Comparison of ENCODE assay signal across 9 cellular contexts in genomic region chr19:48608798-48609263, GRCh38. TPM values are rescaled to one million over a fixed set of nuclear protein-coding genes. Genes with fewer than 3 reads are reported as not detected.
A peak's percentile ranks its signal among the peaks of the same experiment; 100 is the strongest.
DNase-seq lines count a peak whose midpoint lies in the region; ATAC-seq, FAIRE-seq and TF ChIP-seq lines count a peak whose summit lies in the region.
"Had no signal": no experiment of that assay in that cellular context is flagged by ENCODE, and none has a peak within 500 bp of the region (broad histone marks: within the 10 kb centered on the region; RNA-seq: fewer than 3 reads in every experiment).

No MANE protein-coding gene starts in this region.

- no peak overlapping the region for H2BK12ac ChIP-seq in H1 (ENCODE audit: low read depth, low read length)

- intact Hi-C loops in CD4-positive, alpha-beta T cell (cut with DNase I, micrococcal nuclease) = loop anchor here (1.0 to 2.0 kb wide), 4 partner anchors 20 to 104 kb away; no protein-coding TSS in a partner anchor

- H2BK5ac ChIP-seq in H1 (ENCODE audit: low read depth, low read length) = no peak overlapping the region

- H3K9me3 Mint-ChIP-seq in CD4-positive, alpha-beta T cell = no peaks in the 10 kb centered on the region
- H3K9me3 Mint-ChIP-seq in neural progenitor cell = no peaks in the 10 kb centered on the region

- H3K4ac ChIP-seq in H1 (replicated peaks; ENCODE audit: insufficient read length, low read depth, low read length) = no peak overlapping the region

- peak overlapping the region; percentile 90; the same call in 1 of the 2 replicates for H2BK15ac ChIP-seq in H1 (ENCODE audit: low read length)

- H2BK20ac ChIP-seq in H1 (ENCODE audit: low read length) = no peak overlapping the region

- H3K79me2 ChIP-seq in GM23248 (ENCODE audit: insufficient read depth) (no peaks in the 10 kb centered on the region), H1 (ENCODE audit: control insufficient read depth in 1 of 2, insufficient read depth in 2 of 2, low read length in 2 of 2) (no peaks in the 10 kb centered on the region), neural progenitor cell (ENCODE audit: low read depth) (no peaks in the 10 kb centered on the region)

- H3K4me1 Mint-ChIP-seq in CD4-positive, alpha-beta T cell (ENCODE audit: low read depth) = peaks cover 6% of the 10 kb centered on the region
- H3K4me1 Mint-ChIP-seq in neural progenitor cell = peaks cover 4% of the 10 kb centered on the region

- H3K4me2 ChIP-seq in GM23248 (ENCODE audit: unreplicated experiment) = peak overlapping the region; percentile 61
- H3K4me2 ChIP-seq in H1 (ENCODE audit: insufficient read depth in 1 of 2, low read depth in 2 of 2, low read length in 2 of 2) = 0 out of 4 replicates have a peak overlapping the region, but pooled peaks of 1 of the 2 experiments have one; percentile 22
- H3K4me2 ChIP-seq in neural progenitor cell = no peak overlapping the region

- peak; percentile 93 for ATAC-seq in CD4-positive, alpha-beta T cell (ENCODE audit: poor library complexity)

- no peak overlapping the region for H4K8ac ChIP-seq in H1 (ENCODE audit: extremely low read depth, insufficient read depth, low read length)

- H3F3A ChIP-seq in GM23248 (ENCODE audit: insufficient read depth) (0 out of 2 replicates have a peak, but pooled peaks cover 2% of the 10 kb centered on the region), neural progenitor cell (ENCODE audit: low read depth) (peaks cover 4% of the 10 kb centered on the region)

- no peaks in the 10 kb centered on the region for H3K9me3 ChIP-seq in CD4-positive, alpha-beta T cell (ENCODE audit: control insufficient read depth, low read length)
- no peaks in the 10 kb centered on the region for H3K9me3 ChIP-seq in GM23248 (ENCODE audit: low read depth)
- no peaks in the 10 kb centered on the region for H3K9me3 ChIP-seq in H1 (ENCODE audit: insufficient read depth in 2 of 2, low read depth in 1 of 2, low read length in 1 of 2)
- H3K9me3 ChIP-seq in neural progenitor cell (ENCODE audit: low read depth) = no peaks in the 10 kb centered on the region

- H3K27ac ChIP-seq in CD4-positive, alpha-beta T cell (ENCODE audit: low read depth, low read length) = no peak overlapping the region
- H3K27ac ChIP-seq in GM23248 (no peak overlapping the region), H1 (ENCODE audit: low read depth, low read length) (no peak overlapping the region), neural progenitor cell (no peak overlapping the region)

- H4K91ac ChIP-seq in H1 (replicated peaks; ENCODE audit: insufficient read length, low read length) = no peak overlapping the region

- no peaks in the 10 kb centered on the region for H3K27me3 ChIP-seq in CD4-positive, alpha-beta T cell (ENCODE audit: control insufficient read depth, insufficient read depth, low read length)
- H3K27me3 ChIP-seq in GM23248 (replicated peaks; ENCODE audit: insufficient read depth) (no peaks in the 10 kb centered on the region), H1 (replicated peaks in 1 of 4; ENCODE audit: control insufficient read depth in 3 of 4, extremely low read depth in 1 of 4, insufficient read depth in 3 of 4, low read length in 3 of 4) (no peaks in the 10 kb centered on the region), neural progenitor cell (no peaks in the 10 kb centered on the region)

- H3K27ac Mint-ChIP-seq in CD4-positive, alpha-beta T cell = no peak overlapping the region
- H3K27ac Mint-ChIP-seq in neural progenitor cell = peak overlapping the region; percentile 93

- peak; percentile 77 to 87 for TF ChIP-seq RAD21 in H1 (IDR thresholded peaks at IDR 0.05 in 1 of 2, conservative IDR thresholded peaks at IDR 0.05 in 1 of 2; ENCODE audit: low read depth in 2 of 2, low read length in 2 of 2)

- H2AFZ ChIP-seq in GM23248 (peak overlapping the region; percentile 87), H1 (ENCODE audit: low read length) (peak overlapping the region; percentile 95; the same call in 1 of the 2 replicates), neural progenitor cell (replicated peaks) (peak overlapping the region; percentile 94)

- H3K36me3 ChIP-seq in GM23248 (ENCODE audit: low read depth) (no peaks in the 10 kb centered on the region), H1 (ENCODE audit: control insufficient read depth in 2 of 4, insufficient read depth in 4 of 4, low read length in 3 of 4) (no peaks in the 10 kb centered on the region; a peak in 1 of 8 replicates), neural progenitor cell (no peaks in the 10 kb centered on the region)

- peak; percentile 69 for TF ChIP-seq CTCF in CD4-positive, alpha-beta T cell (IDR thresholded peaks at IDR 0.05)
- TF ChIP-seq CTCF in WI38 (IDR thresholded peaks at IDR 0.05; ENCODE audit: low read depth, low read length) = peak; percentile 59
- TF ChIP-seq CTCF in H1 (IDR thresholded peaks at IDR 0.05; ENCODE audit: control extremely low read depth in 1 of 3, insufficient read depth in 1 of 3, low read depth in 1 of 3, low read length in 3 of 3) = peak; percentile 78 to 87 (median 81)
- peak; percentile 65 for TF ChIP-seq CTCF in neural progenitor cell (IDR thresholded peaks at IDR 0.05)

- peak in 9 of 10 experiments; percentile 35 to 59 (median 49) for DNase-seq in CD4-positive, alpha-beta T cell
- DNase-seq in GM23248 (peak; percentile 73), NCI-H2196 (lab: John Stamatoyannopoulos, UW; ENCODE audit: unreplicated experiment) (peak; percentile 52), H1 (ENCODE audit: low read depth in 1 of 2, low spot score in 2 of 2) (peak in 1 of 2 experiments; percentile 76), neural progenitor cell (ENCODE audit: low spot score) (peak; percentile 68), mucosa of gallbladder (ENCODE audit: low spot score) (no peak), cerebellar nuclear complex (lab: John Stamatoyannopoulos, UW) (no peak)
- DNase-seq: left cardiac atrium had no signal

- no peaks in the 10 kb centered on the region for H3K9me2 ChIP-seq in GM23248 (ENCODE audit: insufficient read depth)

- H3K36me3 Mint-ChIP-seq in CD4-positive, alpha-beta T cell (ENCODE audit: low read depth) = no peaks in the 10 kb centered on the region
- no peaks in the 10 kb centered on the region for H3K36me3 Mint-ChIP-seq in neural progenitor cell

- H3K79me1 ChIP-seq in H1 (ENCODE audit: low read depth, low read length) = no peaks in the 10 kb centered on the region

- H2BK120ac ChIP-seq in H1 (replicated peaks; ENCODE audit: low read depth, low read length) = no peak overlapping the region

- in situ Hi-C loops in GM23248 (cut with MboI) = no loop called here

- no peaks in the 10 kb centered on the region for H3K23me2 ChIP-seq in H1 (ENCODE audit: low read depth, low read length)

- no peak overlapping the region for H2AK5ac ChIP-seq in H1 (ENCODE audit: low read depth, low read length)

- TF ChIP-seq EP300 in H1 (IDR thresholded peaks at IDR 0.05; ENCODE audit: borderline replicate concordance in 1 of 2, low read depth in 2 of 2, low read length in 2 of 2) = no peak

- WGBS in GM23248 (ENCODE audit: low coverage in 1 of 2, low lambda C conversion rate in 2 of 2, missing lambda C conversion rate in 2 of 2), 2 experiments = 12 to 20% methylated on average over 9 of the region's 9 CpGs
- WGBS in H1 (ENCODE audit: extremely low coverage in 1 of 2, insufficient coverage in 1 of 2, insufficient read length in 1 of 2, insufficient replicate concordance in 2 of 2, low coverage in 1 of 2, low lambda C conversion rate in 2 of 2, missing lambda C conversion rate in 1 of 2), 2 experiments = 35% methylated on average over 8 of the region's 9 CpGs; no CpG with 5 or more reads in 1 of the 2 experiments

- peak; percentile 65 for FAIRE-seq in H1 (lab: Jason Lieb, UNC)

- no peaks in the 10 kb centered on the region for H3K27me3 Mint-ChIP-seq in CD4-positive, alpha-beta T cell
- H3K27me3 Mint-ChIP-seq in neural progenitor cell (ENCODE audit: insufficient read depth, low read depth) = no peaks in the 10 kb centered on the region

- H3K4me3 Mint-ChIP-seq in CD4-positive, alpha-beta T cell = no peak overlapping the region
- H3K4me3 Mint-ChIP-seq in neural progenitor cell = peak overlapping the region; percentile 38

- TF ChIP-seq POLR2A in H1 (IDR thresholded peaks at IDR 0.05; ENCODE audit: control extremely low read depth in 1 of 2, low read depth in 2 of 2, low read length in 2 of 2) = no peak

- no peak overlapping the region; the same call in 1 of the 2 replicates for H3K18ac ChIP-seq in H1 (ENCODE audit: extremely low read depth, low read length)

- H3K56ac ChIP-seq in H1 (replicated peaks; ENCODE audit: insufficient read length, low read depth, low read length) = no peak overlapping the region

- H3K23ac ChIP-seq in H1 (ENCODE audit: insufficient read length) = no peak overlapping the region

- POLR2A ChIA-PET in CD4-positive, alpha-beta T cell (lab: Charles Lee) = interaction anchor here (0.6 to 1.8 kb wide), 12 partner anchors 10 to 288 kb away, joined by 3 to 17 read pairs (median 4); partner anchors contain the start of genes DBP, RPL18 and SPHK2
- POLR2A ChIA-PET in H1 (lab: Charles Lee; ENCODE audit: partially characterized antibody) = interaction anchor here (0.6 to 30.9 kb wide), 15 partner anchors 4 to 128 kb away, joined by 3 to 788 read pairs (median 4); partner anchors contain the start of genes DBP, FAM83E, RPL18 and SPACA4

- H4K20me1 ChIP-seq in GM23248 (ENCODE audit: insufficient read depth) (no peaks in the 10 kb centered on the region), H1 (replicated peaks in 1 of 2; ENCODE audit: control insufficient read depth in 1 of 2, insufficient read depth in 2 of 2, low read length in 2 of 2) (peaks cover 0 to 7% of the 10 kb centered on the region in 2 experiments), neural progenitor cell (ENCODE audit: low read depth) (no peaks in the 10 kb centered on the region)

- H4K5ac ChIP-seq in H1 (ENCODE audit: insufficient read length, low read depth, low read length) = no peak overlapping the region

- CTCF ChIA-PET in CD4-positive, alpha-beta T cell (lab: Charles Lee) = interaction anchor here (0.6 to 2.0 kb wide), 17 partner anchors 10 to 217 kb away, joined by 3 to 18 read pairs (median 4); partner anchors contain the start of genes GRWD1, KDELR1, RPL18 and SPHK2
- CTCF ChIA-PET in H1 (lab: Charles Lee; ENCODE audit: partially characterized antibody) = interaction anchor here (0.6 to 7.0 kb wide), 19 partner anchors 9 to 294 kb away, joined by 3 to 143 read pairs (median 4); partner anchors contain the start of genes KDELR1, RPL18 and SPHK2

- no peak overlapping the region for H3K4me3 ChIP-seq in GM23248
- H3K4me3 ChIP-seq in WI38 (ENCODE audit: low read depth, low read length) = no peak overlapping the region
- H3K4me3 ChIP-seq in H1 (ENCODE audit: extremely low read depth in 1 of 4, insufficient read depth in 2 of 4, low read depth in 3 of 4, low read length in 4 of 4) = no peak overlapping the region
- no peak overlapping the region for H3K4me3 ChIP-seq in neural progenitor cell

- H3K4me1 ChIP-seq in GM23248 (ENCODE audit: insufficient read depth) (no peaks in the 10 kb centered on the region), H1 (replicated peaks in 1 of 4; ENCODE audit: control insufficient read depth in 3 of 4, insufficient read depth in 4 of 4, low read length in 3 of 4) (peaks cover 0 to 6% (median 2%) of the 10 kb centered on the region in 4 experiments; a peak in 4 of 7 replicates), neural progenitor cell (peaks cover 5% of the 10 kb centered on the region)

- H3K14ac ChIP-seq in H1 (ENCODE audit: insufficient read length) = no peak overlapping the region

- H3K9ac ChIP-seq in GM23248 = no peak overlapping the region
- H3K9ac ChIP-seq in H1 (replicated peaks in 1 of 4; ENCODE audit: extremely low read depth in 1 of 4, low read depth in 3 of 4, low read length in 3 of 4) = no peak overlapping the region
- H3K9ac ChIP-seq in neural progenitor cell = no peak overlapping the region

RNA-seq across cellular contexts. Expression of gene SPACA4, which starts 2.3 kb away (rescaled TPM):
- not detected for total RNA-seq in CD4-positive, alpha-beta T cell
- total RNA-seq in GM23248 (2014; rRNA removed; shearing (Covaris generic)) = not detected in 2 replicates
- not detected in 2 replicates for polyA plus RNA-seq in GM23248 (2016; fragmentation: Nextera tagmentation; extraction: Ambion mirVana)
- not detected in 2 replicates for total RNA-seq in H1 (2021; fragmentation: NEBNext Ultra II Directional; extraction: Animal tissue kit (Norgen Biotek cat#: 25700))
- not detected in 2 replicates for polyA plus RNA-seq in H1 (2011; rRNA removed)
- not detected for polyA plus RNA-seq in H1 (2011; cell fraction: cytosol; rRNA removed)
- not detected for polyA plus RNA-seq in H1 (2011; cell fraction: nucleus; rRNA removed)
- polyA plus RNA-seq in H1 (2012, experiment 1 of 2) = 0.27 to 1.1 TPM (median 0.53 TPM) in 4 replicates
- polyA plus RNA-seq in H1 (2012, experiment 2 of 2) = 1.5 TPM
- not detected for polyA plus RNA-seq in H1 (2013, experiment 1 of 2)
- polyA plus RNA-seq in H1 (2013, experiment 2 of 2) = not detected
- not detected in 2 replicates for polyA minus RNA-seq in H1 (2011; rRNA and poly(A)+ RNA removed)
- polyA minus RNA-seq in H1 (2011; cell fraction: cytosol; rRNA and poly(A)+ RNA removed) = not detected
- not detected for polyA minus RNA-seq in H1 (2011; cell fraction: nucleus; rRNA and poly(A)+ RNA removed)
- total RNA-seq in neural progenitor cell (ENCODE audit: low replicate concordance) = not detected in 2 replicates
- not detected for total RNA-seq in mucosa of gallbladder
- total RNA-seq: left cardiac atrium had no signal

RNA-seq across cellular contexts. Expression of gene FAM83E, which starts 6.0 kb away (rescaled TPM):
- total RNA-seq in CD4-positive, alpha-beta T cell = 1 to 10 TPM; 1.6 to 2.6 TPM
- total RNA-seq in GM23248 (2014; rRNA removed; shearing (Covaris generic)) = not detected in 2 replicates
- polyA plus RNA-seq in GM23248 (2016; fragmentation: Nextera tagmentation; extraction: Ambion mirVana) (not detected in 2 replicates), H1 (2011; rRNA removed) (1.8 and 2.5 TPM in 2 replicates)
- 5.3 and 6.5 TPM in 2 replicates for total RNA-seq in H1 (2021; fragmentation: NEBNext Ultra II Directional; extraction: Animal tissue kit (Norgen Biotek cat#: 25700))
- polyA plus RNA-seq in H1 (2011; cell fraction: cytosol; rRNA removed) = 3.0 TPM
- polyA plus RNA-seq in H1 (2011; cell fraction: nucleus; rRNA removed) = 5.5 TPM
- polyA plus RNA-seq in H1 (2012, experiment 1 of 2) = 3.1 to 4.6 TPM (median 3.9 TPM) in 4 replicates
- 1.4 TPM for polyA plus RNA-seq in H1 (2012, experiment 2 of 2)
- polyA plus RNA-seq in H1 (2013, experiment 1 of 2) = 3.6 TPM
- polyA plus RNA-seq in H1 (2013, experiment 2 of 2) = 2.4 TPM
- polyA minus RNA-seq in H1 (2011; rRNA and poly(A)+ RNA removed) = 1.1 TPM in 2 replicates
- 2.1 TPM for polyA minus RNA-seq in H1 (2011; cell fraction: cytosol; rRNA and poly(A)+ RNA removed)
- polyA minus RNA-seq in H1 (2011; cell fraction: nucleus; rRNA and poly(A)+ RNA removed) = 2.4 TPM
- total RNA-seq in neural progenitor cell (ENCODE audit: low replicate concordance) (0.06 and 2.6 TPM in 2 replicates), mucosa of gallbladder (143 TPM)

RNA-seq across cellular contexts. Expression of gene RPL18, which starts 10.1 kb away (rescaled TPM):
- 1,000 to 10,000 TPM; 2,820 to 2,913 TPM for total RNA-seq in CD4-positive, alpha-beta T cell
- total RNA-seq in GM23248 (2014; rRNA removed; shearing (Covaris generic)) = 1,266 and 1,345 TPM in 2 replicates
- 659 and 663 TPM in 2 replicates for polyA plus RNA-seq in GM23248 (2016; fragmentation: Nextera tagmentation; extraction: Ambion mirVana)
- 1,669 and 1,693 TPM in 2 replicates for total RNA-seq in H1 (2021; fragmentation: NEBNext Ultra II Directional; extraction: Animal tissue kit (Norgen Biotek cat#: 25700))
- polyA plus RNA-seq in H1 (2011; rRNA removed) = 2,789 and 3,426 TPM in 2 replicates
- 2,747 TPM for polyA plus RNA-seq in H1 (2011; cell fraction: cytosol; rRNA removed)
- 1,998 TPM for polyA plus RNA-seq in H1 (2011; cell fraction: nucleus; rRNA removed)
- polyA plus RNA-seq in H1 (2012, experiment 1 of 2) = 1,368 to 3,492 TPM (median 2,780 TPM) in 4 replicates
- polyA plus RNA-seq in H1 (2012, experiment 2 of 2) = 5,563 TPM
- 2,312 TPM for polyA plus RNA-seq in H1 (2013, experiment 1 of 2)
- polyA plus RNA-seq in H1 (2013, experiment 2 of 2) = 2,245 TPM
- polyA minus RNA-seq in H1 (2011; rRNA and poly(A)+ RNA removed) = 621 and 624 TPM in 2 replicates
- 738 TPM for polyA minus RNA-seq in H1 (2011; cell fraction: cytosol; rRNA and poly(A)+ RNA removed)
- 950 TPM for polyA minus RNA-seq in H1 (2011; cell fraction: nucleus; rRNA and poly(A)+ RNA removed)
- total RNA-seq in neural progenitor cell (ENCODE audit: low replicate concordance) = 1,962 and 2,391 TPM in 2 replicates
- total RNA-seq in mucosa of gallbladder = 1,057 TPM

RNA-seq across cellular contexts. Expression of gene SPHK2, which starts 10.5 kb away (rescaled TPM):
- 10 to 100 TPM; 14.1 to 15.3 TPM for total RNA-seq in CD4-positive, alpha-beta T cell
- 5.2 and 7.2 TPM in 2 replicates for total RNA-seq in GM23248 (2014; rRNA removed; shearing (Covaris generic))
- polyA plus RNA-seq in GM23248 (2016; fragmentation: Nextera tagmentation; extraction: Ambion mirVana) (9.9 and 11.4 TPM in 2 replicates), H1 (2011; rRNA removed) (43.9 and 81.8 TPM in 2 replicates)
- total RNA-seq in H1 (2021; fragmentation: NEBNext Ultra II Directional; extraction: Animal tissue kit (Norgen Biotek cat#: 25700)) = 60.9 and 61.6 TPM in 2 replicates
- 48.1 TPM for polyA plus RNA-seq in H1 (2011; cell fraction: cytosol; rRNA removed)
- polyA plus RNA-seq in H1 (2011; cell fraction: nucleus; rRNA removed) = 85.3 TPM
- polyA plus RNA-seq in H1 (2012, experiment 1 of 2) = 43.7 to 47.8 TPM (median 45.2 TPM) in 4 replicates
- polyA plus RNA-seq in H1 (2012, experiment 2 of 2) = 41.5 TPM
- polyA plus RNA-seq in H1 (2013, experiment 1 of 2) = 28.9 TPM
- polyA plus RNA-seq in H1 (2013, experiment 2 of 2) = 25.8 TPM
- polyA minus RNA-seq in H1 (2011; rRNA and poly(A)+ RNA removed) = 21.2 and 25.9 TPM in 2 replicates
- 37.9 TPM for polyA minus RNA-seq in H1 (2011; cell fraction: cytosol; rRNA and poly(A)+ RNA removed)
- polyA minus RNA-seq in H1 (2011; cell fraction: nucleus; rRNA and poly(A)+ RNA removed) = 55.2 TPM
- total RNA-seq in neural progenitor cell (ENCODE audit: low replicate concordance) (7.2 and 46.1 TPM in 2 replicates), mucosa of gallbladder (51.8 TPM)

RNA-seq across cellular contexts. Expression of gene DBP, which starts 28.3 kb away (rescaled TPM):
- 10 to 100 TPM; 48.3 to 55.6 TPM for total RNA-seq in CD4-positive, alpha-beta T cell
- total RNA-seq in GM23248 (2014; rRNA removed; shearing (Covaris generic)) = 5.9 and 6.7 TPM in 2 replicates
- 3.3 and 3.7 TPM in 2 replicates for polyA plus RNA-seq in GM23248 (2016; fragmentation: Nextera tagmentation; extraction: Ambion mirVana)
- total RNA-seq in H1 (2021; fragmentation: NEBNext Ultra II Directional; extraction: Animal tissue kit (Norgen Biotek cat#: 25700)) = 8.3 and 9.9 TPM in 2 replicates
- polyA plus RNA-seq in H1 (2011; rRNA removed) = 7.5 and 8.2 TPM in 2 replicates
- polyA plus RNA-seq in H1 (2011; cell fraction: cytosol; rRNA removed) = 4.7 TPM
- polyA plus RNA-seq in H1 (2011; cell fraction: nucleus; rRNA removed) = 7.8 TPM
- 6.7 to 12.3 TPM (median 10.9 TPM) in 4 replicates for polyA plus RNA-seq in H1 (2012, experiment 1 of 2)
- polyA plus RNA-seq in H1 (2012, experiment 2 of 2) = 12.0 TPM
- polyA plus RNA-seq in H1 (2013, experiment 1 of 2) = 4.4 TPM
- polyA plus RNA-seq in H1 (2013, experiment 2 of 2) = 5.6 TPM
- 3.9 and 5.5 TPM in 2 replicates for polyA minus RNA-seq in H1 (2011; rRNA and poly(A)+ RNA removed)
- 9.2 TPM for polyA minus RNA-seq in H1 (2011; cell fraction: cytosol; rRNA and poly(A)+ RNA removed)
- 9.2 TPM for polyA minus RNA-seq in H1 (2011; cell fraction: nucleus; rRNA and poly(A)+ RNA removed)
- 7.4 and 10.3 TPM in 2 replicates for total RNA-seq in neural progenitor cell (ENCODE audit: low replicate concordance)
- 39.9 TPM for total RNA-seq in mucosa of gallbladder

Comparison
In these comparisons a context has a peak if more than half of its experiments do, and no peak if none do; other contexts are left out.
1. DNase-seq: peak in CD4-positive, alpha-beta T cell (9 of 10), GM23248 (single experiment), NCI-H2196 (single experiment) and neural progenitor cell (single experiment); none in mucosa of gallbladder (single experiment) and cerebellar nuclear complex (0 of 2).
2. RNA of gene FAM83E, which starts 6.0 kb away (total RNA-seq): 143 TPM in mucosa of gallbladder (single experiment); 5.3 to 6.5 TPM in H1, 1.6 to 2.6 TPM in CD4-positive, alpha-beta T cell, 0.06 to 2.6 TPM in neural progenitor cell and not detected in GM23248; every median in the first group is over 10 times any median in the second.
3. Peak in every context shown above with its lines, with median percentiles within 50 percentile points of each other: CTCF ChIP-seq and H2AFZ ChIP-seq.